1 cellular context compared by ENCODE assay signal in genomic region chr4:119314356-119314755, GRCh38.
TF ChIP-seq lines count a peak whose summit lies in the region.

No MANE protein-coding gene starts in this region.

TF ChIP-seq in WTC11, 78 proteins besides CTCF, POLR2A, EP300 and RAD21 (continued from another document):
- TF ChIP-seq, protein P1, sequence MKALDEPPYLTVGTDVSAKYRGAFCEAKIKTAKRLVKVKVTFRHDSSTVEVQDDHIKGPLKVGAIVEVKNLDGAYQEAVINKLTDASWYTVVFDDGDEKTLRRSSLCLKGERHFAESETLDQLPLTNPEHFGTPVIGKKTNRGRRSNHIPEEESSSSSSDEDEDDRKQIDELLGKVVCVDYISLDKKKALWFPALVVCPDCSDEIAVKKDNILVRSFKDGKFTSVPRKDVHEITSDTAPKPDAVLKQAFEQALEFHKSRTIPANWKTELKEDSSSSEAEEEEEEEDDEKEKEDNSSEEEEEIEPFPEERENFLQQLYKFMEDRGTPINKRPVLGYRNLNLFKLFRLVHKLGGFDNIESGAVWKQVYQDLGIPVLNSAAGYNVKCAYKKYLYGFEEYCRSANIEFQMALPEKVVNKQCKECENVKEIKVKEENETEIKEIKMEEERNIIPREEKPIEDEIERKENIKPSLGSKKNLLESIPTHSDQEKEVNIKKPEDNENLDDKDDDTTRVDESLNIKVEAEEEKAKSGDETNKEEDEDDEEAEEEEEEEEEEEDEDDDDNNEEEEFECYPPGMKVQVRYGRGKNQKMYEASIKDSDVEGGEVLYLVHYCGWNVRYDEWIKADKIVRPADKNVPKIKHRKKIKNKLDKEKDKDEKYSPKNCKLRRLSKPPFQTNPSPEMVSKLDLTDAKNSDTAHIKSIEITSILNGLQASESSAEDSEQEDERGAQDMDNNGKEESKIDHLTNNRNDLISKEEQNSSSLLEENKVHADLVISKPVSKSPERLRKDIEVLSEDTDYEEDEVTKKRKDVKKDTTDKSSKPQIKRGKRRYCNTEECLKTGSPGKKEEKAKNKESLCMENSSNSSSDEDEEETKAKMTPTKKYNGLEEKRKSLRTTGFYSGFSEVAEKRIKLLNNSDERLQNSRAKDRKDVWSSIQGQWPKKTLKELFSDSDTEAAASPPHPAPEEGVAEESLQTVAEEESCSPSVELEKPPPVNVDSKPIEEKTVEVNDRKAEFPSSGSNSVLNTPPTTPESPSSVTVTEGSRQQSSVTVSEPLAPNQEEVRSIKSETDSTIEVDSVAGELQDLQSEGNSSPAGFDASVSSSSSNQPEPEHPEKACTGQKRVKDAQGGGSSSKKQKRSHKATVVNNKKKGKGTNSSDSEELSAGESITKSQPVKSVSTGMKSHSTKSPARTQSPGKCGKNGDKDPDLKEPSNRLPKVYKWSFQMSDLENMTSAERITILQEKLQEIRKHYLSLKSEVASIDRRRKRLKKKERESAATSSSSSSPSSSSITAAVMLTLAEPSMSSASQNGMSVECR (CRISPR knock-in tag; IDR thresholded peaks at IDR 0.05; ENCODE audit: borderline replicate concordance) = no peak
- TF ChIP-seq CBFB (CRISPR knock-in tag; IDR thresholded peaks at IDR 0.05; ENCODE audit: low read depth) (no peak), KAT7 (CRISPR knock-in tag; IDR thresholded peaks at IDR 0.05; ENCODE audit: borderline replicate concordance) (no peak), NR2C2 (CRISPR knock-in tag; IDR thresholded peaks at IDR 0.05) (no peak), ESRRA (CRISPR knock-in tag; IDR thresholded peaks at IDR 0.05; ENCODE audit: borderline replicate concordance) (no peak), GTF2I (CRISPR knock-in tag; conservative IDR thresholded peaks at IDR 0.05) (no peak)
TF ChIP-seq in WTC11: peak in this region for 0.
